Comparison of ENCODE assay signal across 9 cellular contexts in genomic region chr14:32940066-32940651, GRCh38. TPM values are rescaled to one million over a fixed set of nuclear protein-coding genes. Genes with fewer than 3 reads are reported as not detected.
A peak's percentile ranks its signal among the peaks of the same experiment; 100 is the strongest.
DNase-seq lines count a peak whose midpoint lies in the region; ATAC-seq, FAIRE-seq and TF ChIP-seq lines count a peak whose summit lies in the region.
"Had no signal": no experiment of that assay in that cellular context is flagged by ENCODE, and none has a peak within 500 bp of the region (broad histone marks: within the 10 kb centered on the region; RNA-seq: fewer than 3 reads in every experiment).

No MANE protein-coding gene starts in this region.

- in situ Hi-C loops in astrocyte of the cerebellum (cut with HindIII; ENCODE audit: low sequenced_read_pairs): no loop called here
- in situ Hi-C loops in HepG2 (cut with HindIII; ENCODE audit: extremely low pct_ligation_motif_present, low pct_unique_long_range_greater_than_20kb): no loop called here

- peaks cover 11% of the 10 kb centered on the region for H3K4me1 Mint-ChIP-seq in type B pancreatic cell (ENCODE audit: unreplicated experiment)

- 42% methylated on average over 13 of the region's 13 CpGs for WGBS in HepG2 (ENCODE audit: low lambda C conversion rate)

- H3K27me3 Mint-ChIP-seq in type B pancreatic cell: peaks cover 74% of the 10 kb centered on the region

- H3K27me3 ChIP-seq in HepG2 (ENCODE audit: control insufficient read depth in 1 of 2, insufficient read depth in 2 of 2, low read length in 2 of 2): peaks cover 9 to 56% of the 10 kb centered on the region in 2 experiments

- H3K4me2 ChIP-seq in HepG2 (ENCODE audit: low read depth, low read length): peak overlapping the region; percentile 63

- H3K4me1 ChIP-seq in HepG2 (ENCODE audit: insufficient read depth, low read length): no peaks in the 10 kb centered on the region

- intact Hi-C loops in HepG2 (cut with micrococcal nuclease; ENCODE audit: unreplicated experiment): no loop called here

- no peak overlapping the region for H2AFZ ChIP-seq in HepG2 (ENCODE audit: low read length)

- peak overlapping the region; percentile 89 for H3K27ac Mint-ChIP-seq in type B pancreatic cell

- H3K79me2 ChIP-seq in HepG2 (ENCODE audit: insufficient read depth, low read length): no peaks in the 10 kb centered on the region

- peaks cover 3% of the 10 kb centered on the region for H3K36me3 Mint-ChIP-seq in type B pancreatic cell

- TF ChIP-seq EP300 in HepG2 (IDR thresholded peaks at IDR 0.05; ENCODE audit: low read depth in 2 of 2, low read length in 2 of 2) (no peak), HepG2 (CRISPR knock-in tag; IDR thresholded peaks at IDR 0.05; ENCODE audit: borderline replicate concordance) (no peak)

- H3K36me3 ChIP-seq in HepG2 (replicated peaks in 1 of 2; ENCODE audit: control insufficient read depth in 1 of 2, insufficient read depth in 2 of 2, low read length in 2 of 2): no peaks in the 10 kb centered on the region

- TF ChIP-seq RAD21 in HepG2 (CRISPR knock-in tag; IDR thresholded peaks at IDR 0.05): no peak

- TF ChIP-seq POLR2A in HepG2 (IDR thresholded peaks at IDR 0.05; ENCODE audit: insufficient read depth in 1 of 2, low read depth in 2 of 2, low read length in 2 of 2): no peak

- no peak for ATAC-seq in HepG2
- no peak for ATAC-seq in HG03196 (IDR thresholded peaks at IDR 0.05; ENCODE audit: unreplicated experiment)
- no peak for ATAC-seq in GM18519 (IDR thresholded peaks at IDR 0.05; ENCODE audit: low FRiP score, unreplicated experiment)

- POLR2A ChIA-PET in AG04449 (lab: Yijun Ruan, JAX): no interaction called here
- POLR2A ChIA-PET in HepG2 (lab: Yijun Ruan, JAX): no interaction called here

- H3K9me3 Mint-ChIP-seq in type B pancreatic cell: no peaks in the 10 kb centered on the region

- no peaks in the 10 kb centered on the region for H3K9me3 ChIP-seq in HepG2 (ENCODE audit: low read length)

- H3K4me3 ChIP-seq in AG04449 (ENCODE audit: low read depth, low read length): peak overlapping the region; percentile 56
- H3K4me3 ChIP-seq in astrocyte of the cerebellum (ENCODE audit: low read depth, low read length): peak overlapping the region; percentile 52
- peak overlapping the region in 1 of 3 experiments; percentile 60; a peak in 2 of 6 replicates for H3K4me3 ChIP-seq in HepG2 (replicated peaks in 1 of 3; ENCODE audit: insufficient read depth in 1 of 3, low read depth in 2 of 3, low read length in 3 of 3)

- CTCF ChIA-PET in AG04449 (lab: Yijun Ruan, JAX): no interaction called here
- CTCF ChIA-PET in HepG2 (lab: Yijun Ruan, JAX; ENCODE audit: low intra/inter-chr PET ratio, low total read pairs): no interaction called here

- H3K27ac ChIP-seq in HepG2 (ENCODE audit: extremely low read length, insufficient read depth, low read length): no peak overlapping the region

- no peaks in the 10 kb centered on the region; the same call in 1 of the 2 replicates for H4K20me1 ChIP-seq in HepG2 (ENCODE audit: insufficient read depth, low read length)

- H3K4me3 Mint-ChIP-seq in type B pancreatic cell: peak overlapping the region; percentile 92

- BruUV-seq in HepG2 (replicated peaks; lab: Mats Ljungman, UMichigan): no TSS peak

- FAIRE-seq in HepG2 (lab: Jason Lieb, UNC): no peak
- FAIRE-seq: endometrium had no signal

- H3K9ac ChIP-seq in HepG2 (ENCODE audit: insufficient read depth, low read depth, low read length): no peak overlapping the region

- no peak for TF ChIP-seq CTCF in AG04449 (IDR thresholded peaks at IDR 0.05; ENCODE audit: insufficient read depth, low read length, missing control alignments)
- TF ChIP-seq CTCF in astrocyte of the cerebellum (IDR thresholded peaks at IDR 0.05; ENCODE audit: low read depth, low read length, missing control alignments): no peak
- no peak for TF ChIP-seq CTCF in HepG2 (CRISPR knock-in tag; IDR thresholded peaks at IDR 0.05)
- TF ChIP-seq CTCF in type B pancreatic cell (conservative IDR thresholded peaks at IDR 0.05): no peak

- DNase-seq in AG04449 (ENCODE audit: low read depth, low spot score) (no peak), M059J (ENCODE audit: low read depth) (peak; percentile 32), astrocyte of the cerebellum (ENCODE audit: low read depth) (peak; percentile 9), HepG2 (ENCODE audit: low spot score) (no peak), type B pancreatic cell (ENCODE audit: extremely low spot score, unreplicated experiment) (no peak), OCI-M1 (lab: John Stamatoyannopoulos, UW) (no peak)

TF ChIP-seq in HepG2, 621 proteins besides CTCF, POLR2A, EP300 and RAD21:
- TF ChIP-seq TOPORS (CRISPR knock-in tag; IDR thresholded peaks at IDR 0.05) (no peak), ZSCAN25 (CRISPR knock-in tag; IDR thresholded peaks at IDR 0.05) (0 out of 2 replicates have a peak, but pooled peaks have one; percentile 19), EZH2 (conservative IDR thresholded peaks at IDR 0.05; ENCODE audit: low read depth, low read length) (peak; percentile 95), SOX13 (IDR thresholded peaks at IDR 0.05) (no peak), SOX13 (CRISPR knock-in tag; conservative IDR thresholded peaks at IDR 0.05 in 1 of 2, IDR thresholded peaks at IDR 0.05 in 1 of 2) (0 out of 4 replicates have a peak, but pooled peaks of 1 of the 2 experiments have one; percentile 0), ZNF205 (CRISPR knock-in tag; IDR thresholded peaks at IDR 0.05) (no peak), TBX3 (IDR thresholded peaks at IDR 0.05; ENCODE audit: borderline replicate concordance) (no peak)
- TF ChIP-seq, protein P1, sequence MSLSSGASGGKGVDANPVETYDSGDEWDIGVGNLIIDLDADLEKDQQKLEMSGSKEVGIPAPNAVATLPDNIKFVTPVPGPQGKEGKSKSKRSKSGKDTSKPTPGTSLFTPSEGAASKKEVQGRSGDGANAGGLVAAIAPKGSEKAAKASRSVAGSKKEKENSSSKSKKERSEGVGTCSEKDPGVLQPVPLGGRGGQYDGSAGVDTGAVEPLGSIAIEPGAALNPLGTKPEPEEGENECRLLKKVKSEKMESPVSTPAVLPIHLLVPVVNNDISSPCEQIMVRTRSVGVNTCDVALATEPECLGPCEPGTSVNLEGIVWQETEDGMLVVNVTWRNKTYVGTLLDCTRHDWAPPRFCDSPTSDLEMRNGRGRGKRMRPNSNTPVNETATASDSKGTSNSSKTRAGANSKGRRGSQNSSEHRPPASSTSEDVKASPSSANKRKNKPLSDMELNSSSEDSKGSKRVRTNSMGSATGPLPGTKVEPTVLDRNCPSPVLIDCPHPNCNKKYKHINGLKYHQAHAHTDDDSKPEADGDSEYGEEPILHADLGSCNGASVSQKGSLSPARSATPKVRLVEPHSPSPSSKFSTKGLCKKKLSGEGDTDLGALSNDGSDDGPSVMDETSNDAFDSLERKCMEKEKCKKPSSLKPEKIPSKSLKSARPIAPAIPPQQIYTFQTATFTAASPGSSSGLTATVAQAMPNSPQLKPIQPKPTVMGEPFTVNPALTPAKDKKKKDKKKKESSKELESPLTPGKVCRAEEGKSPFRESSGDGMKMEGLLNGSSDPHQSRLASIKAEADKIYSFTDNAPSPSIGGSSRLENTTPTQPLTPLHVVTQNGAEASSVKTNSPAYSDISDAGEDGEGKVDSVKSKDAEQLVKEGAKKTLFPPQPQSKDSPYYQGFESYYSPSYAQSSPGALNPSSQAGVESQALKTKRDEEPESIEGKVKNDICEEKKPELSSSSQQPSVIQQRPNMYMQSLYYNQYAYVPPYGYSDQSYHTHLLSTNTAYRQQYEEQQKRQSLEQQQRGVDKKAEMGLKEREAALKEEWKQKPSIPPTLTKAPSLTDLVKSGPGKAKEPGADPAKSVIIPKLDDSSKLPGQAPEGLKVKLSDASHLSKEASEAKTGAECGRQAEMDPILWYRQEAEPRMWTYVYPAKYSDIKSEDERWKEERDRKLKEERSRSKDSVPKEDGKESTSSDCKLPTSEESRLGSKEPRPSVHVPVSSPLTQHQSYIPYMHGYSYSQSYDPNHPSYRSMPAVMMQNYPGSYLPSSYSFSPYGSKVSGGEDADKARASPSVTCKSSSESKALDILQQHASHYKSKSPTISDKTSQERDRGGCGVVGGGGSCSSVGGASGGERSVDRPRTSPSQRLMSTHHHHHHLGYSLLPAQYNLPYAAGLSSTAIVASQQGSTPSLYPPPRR (CRISPR knock-in tag; IDR thresholded peaks at IDR 0.05; ENCODE audit: borderline replicate concordance): no peak

RNA-seq across cellular contexts. Expression of gene NPAS3, which starts 1.5 kb away (rescaled TPM):
- total RNA-seq in M059J (2014; rRNA removed; shearing (Covaris generic)): 1.2 and 2.7 TPM in 2 replicates
- total RNA-seq in HepG2 (2016; rRNA removed; fragmentation: Illumina TruSeq; extraction: Trizol) (not detected in 2 replicates), type B pancreatic cell (ENCODE audit: low replicate concordance) (3.4 and 8.7 TPM in 2 replicates)
- total RNA-seq in HepG2 (2016; cell fraction: cytosol; rRNA removed; fragmentation: Illumina TruSeq; extraction: Trizol; ENCODE audit: low read depth): not detected in 2 replicates
- total RNA-seq in HepG2 (2016; cell fraction: insoluble cytoplasmic fraction; rRNA removed; fragmentation: Illumina TruSeq; extraction: Trizol): not detected in 2 replicates
- not detected in 2 replicates for total RNA-seq in HepG2 (2016; cell fraction: membrane; rRNA removed; fragmentation: Illumina TruSeq; extraction: Trizol)
- total RNA-seq in HepG2 (2016; cell fraction: nucleus; rRNA removed; fragmentation: Illumina TruSeq; extraction: Trizol): not detected in 2 replicates
- polyA plus RNA-seq in HepG2 (2011; rRNA removed): not detected in 2 replicates
- not detected in 2 replicates for polyA plus RNA-seq in HepG2 (2011; cell fraction: cytosol; rRNA removed)
- not detected in 2 replicates for polyA plus RNA-seq in HepG2 (2011; cell fraction: nucleus; rRNA removed)
- not detected in 2 replicates for polyA plus RNA-seq in HepG2 (2012)
- not detected in 2 replicates for polyA plus RNA-seq in HepG2 (2016; cell fraction: cytosol; fragmentation: Illumina TruSeq; extraction: Trizol; ENCODE audit: low read depth)
- not detected in 2 replicates for polyA plus RNA-seq in HepG2 (2016; cell fraction: insoluble cytoplasmic fraction; fragmentation: Illumina TruSeq; extraction: Trizol; ENCODE audit: low read depth)
- not detected in 2 replicates for polyA plus RNA-seq in HepG2 (2016; cell fraction: membrane; fragmentation: Illumina TruSeq; extraction: Trizol; ENCODE audit: low read depth)
- polyA plus RNA-seq in HepG2 (2016; cell fraction: nucleus; fragmentation: Illumina TruSeq; extraction: Trizol; ENCODE audit: insufficient read depth, low read depth): not detected in 2 replicates
- not detected in 2 replicates for polyA minus RNA-seq in HepG2 (2011; rRNA and poly(A)+ RNA removed; ENCODE audit: low replicate concordance)
- not detected in 2 replicates for polyA minus RNA-seq in HepG2 (2011; cell fraction: cytosol; rRNA and poly(A)+ RNA removed)
- polyA minus RNA-seq in HepG2 (2011; cell fraction: nucleus; rRNA and poly(A)+ RNA removed): not detected in 2 replicates

Comparison
In these comparisons a context has a peak if more than half of its experiments do, and no peak if none do; other contexts are left out.
1. DNase-seq: peak in M059J (single experiment) and astrocyte of the cerebellum (single experiment); none in AG04449 (single experiment), HepG2 (single experiment), type B pancreatic cell (single experiment) and OCI-M1 (single experiment).